Comparison of ENCODE assay signal across 8 cellular contexts in genomic region chr16:3266873-3267537, GRCh38. TPM values are rescaled to one million over a fixed set of nuclear protein-coding genes. Genes with fewer than 3 reads are reported as not detected.
DNase-seq lines count a peak whose midpoint lies in the region; ATAC-seq, FAIRE-seq and TF ChIP-seq lines count a peak whose summit lies in the region.

No MANE protein-coding gene starts in this region.

- no peaks in the 10 kb centered on the region for H3K9me3 ChIP-seq in small intestine (ENCODE audit: control insufficient read depth, low read depth)

- H3K4me3 ChIP-seq in small intestine (ENCODE audit: low read depth in 1 of 2, low read length in 2 of 2), result no peak overlapping the region

- no peaks in the 10 kb centered on the region for H3K27me3 ChIP-seq in small intestine (ENCODE audit: control insufficient read depth in 2 of 2, insufficient read depth in 2 of 2, low read length in 2 of 2)

- ATAC-seq in HG03442 (IDR thresholded peaks at IDR 0.05; ENCODE audit: unreplicated experiment) (no peak), HG03469 (IDR thresholded peaks at IDR 0.05; ENCODE audit: unreplicated experiment) (no peak)

- DNase-seq in AML-193 (lab: John Stamatoyannopoulos, UW), result peak; percentile 49 to 61
- DNase-seq in GM13977 (ENCODE audit: low spot score), result no peak
- DNase-seq in OCI-M1 (lab: John Stamatoyannopoulos, UW), result peak; percentile 62
- DNase-seq in erythroblast (lab: John Stamatoyannopoulos, UW), result peak; percentile 58 to 62
- peak; percentile 12 for DNase-seq in small intestine
- no peak for DNase-seq in amniotic stem cell (lab: John Stamatoyannopoulos, UW)

- 70 to 87% (median 86%) methylated on average over 5 of the region's 5 CpGs for WGBS in small intestine, 3 donors

- no peaks in the 10 kb centered on the region for H3K4me1 ChIP-seq in small intestine (ENCODE audit: control insufficient read depth in 2 of 2, insufficient read depth in 1 of 2, low read depth in 1 of 2, low read length in 1 of 2)

- TF ChIP-seq CTCF in GM13977 (IDR thresholded peaks at IDR 0.05; ENCODE audit: extremely low read depth, insufficient read depth, missing control alignments), result peak; percentile 60

- no peak for FAIRE-seq in small intestine (lab: Jason Lieb, UNC)

- H3K36me3 ChIP-seq in small intestine (ENCODE audit: control insufficient read depth in 2 of 2, insufficient read depth in 2 of 2, low read length in 2 of 2), result peaks cover 0 to 2% of the 10 kb centered on the region in 2 donors

- no peak overlapping the region for H3K27ac ChIP-seq in small intestine (ENCODE audit: low read depth in 1 of 2, low read length in 1 of 2)

- no peak for TF ChIP-seq POLR2A in erythroblast (IDR thresholded peaks at IDR 0.05; ENCODE audit: low read length)

- in situ Hi-C loops in GM13977 (cut with MboI; ENCODE audit: low pct_unique_long_range_greater_than_20kb, low sequenced_read_pairs, unreplicated experiment), result no loop called here

RNA-seq across cellular contexts. Expression of gene MEFV, which starts 10.6 kb away (rescaled TPM):
- under 1 TPM in 1 of 3 donors, not detected in 2; 0.58 TPM for polyA plus RNA-seq in small intestine

RNA-seq across cellular contexts. Expression of gene ZNF263, which starts 16.3 kb away (rescaled TPM):
- polyA plus RNA-seq in small intestine, result 10 to 100 TPM; 11.0 to 15.9 (median 12.4) TPM

RNA-seq across cellular contexts. Expression of gene ZNF200, which starts 32.0 kb away (rescaled TPM):
- 1 to 10 TPM; 3.8 to 5.4 (median 4.3) TPM for polyA plus RNA-seq in small intestine

RNA-seq across cellular contexts. Expression of gene TIGD7, which starts 38.2 kb away (rescaled TPM):
- 1 to 10 TPM in 2 of 3 donors, under 1 TPM in 1; 0.89 to 2.2 (median 1.6) TPM for polyA plus RNA-seq in small intestine

RNA-seq across cellular contexts. Expression of gene ZNF75A, which starts 38.3 kb away (rescaled TPM):
- 10 to 100 TPM; 12.2 to 18.1 (median 15.9) TPM for polyA plus RNA-seq in small intestine

Comparison
In these comparisons a context has a peak if more than half of its experiments do, and no peak if none do; other contexts are left out.
1. DNase-seq: peak in AML-193 (2 of 2), OCI-M1 (single experiment), erythroblast (2 of 2) and small intestine (single experiment); none in GM13977 (single experiment) and amniotic stem cell (single experiment).